Comparison of ENCODE assay signal across 1 cellular context in the genomic region with DNA sequence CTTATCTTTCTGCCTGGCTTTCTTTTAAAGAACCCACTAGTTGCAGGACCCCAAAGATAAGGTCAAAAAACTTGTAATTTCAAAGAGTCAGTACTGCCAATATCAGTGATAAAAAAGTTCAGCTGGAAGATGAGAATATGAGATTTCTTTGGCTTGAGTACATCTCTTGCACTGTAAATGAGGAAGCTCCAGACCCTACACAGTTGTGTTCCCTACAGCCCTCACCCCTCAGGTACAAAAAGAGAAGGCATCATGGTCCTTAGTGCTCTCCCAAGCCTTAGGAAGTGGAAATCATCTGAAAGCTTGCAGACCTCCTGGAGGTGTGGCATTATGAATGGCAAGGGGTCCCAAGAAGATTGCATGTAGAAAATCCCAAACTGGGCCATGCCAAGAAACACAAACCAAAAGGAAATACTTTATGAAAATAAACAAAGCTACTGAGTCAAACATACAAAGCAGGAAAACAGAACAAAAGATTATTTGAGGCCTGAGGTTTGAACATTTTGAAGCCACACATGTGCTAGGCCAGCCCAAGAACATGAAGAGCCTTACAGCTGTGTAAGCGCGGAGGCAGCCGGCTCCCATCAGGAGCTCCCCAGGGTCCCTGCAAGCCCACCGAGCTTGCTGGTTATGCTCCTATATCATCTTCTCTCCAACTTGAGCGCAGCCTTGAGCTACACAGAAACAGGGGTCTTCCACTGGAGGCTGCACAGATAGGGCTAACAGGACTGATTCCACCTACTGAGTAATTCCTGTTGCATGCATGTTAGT.
TF ChIP-seq lines count a peak whose summit lies in the region.

No MANE protein-coding gene starts in this region.

TF ChIP-seq in WTC11, 78 proteins besides CTCF, POLR2A, EP300 and RAD21:
- TF ChIP-seq MXD4 (CRISPR knock-in tag; IDR thresholded peaks at IDR 0.05; ENCODE audit: borderline replicate concordance) (no peak), NFATC4 (CRISPR knock-in tag; IDR thresholded peaks at IDR 0.05) (no peak), ZBTB21 (CRISPR knock-in tag; IDR thresholded peaks at IDR 0.05; ENCODE audit: borderline replicate concordance) (no peak), ZNF423 (CRISPR knock-in tag; IDR thresholded peaks at IDR 0.05) (no peak), SMAD4 (CRISPR knock-in tag; IDR thresholded peaks at IDR 0.05) (no peak), OVOL2 (CRISPR knock-in tag; IDR thresholded peaks at IDR 0.05; ENCODE audit: borderline replicate concordance) (no peak), ZNF396 (CRISPR knock-in tag; IDR thresholded peaks at IDR 0.05; ENCODE audit: borderline replicate concordance) (no peak), FOXJ3 (CRISPR knock-in tag; IDR thresholded peaks at IDR 0.05; ENCODE audit: borderline replicate concordance) (no peak), TCF7 (CRISPR knock-in tag; IDR thresholded peaks at IDR 0.05; ENCODE audit: low read depth) (no peak), MYBL2 (CRISPR knock-in tag; IDR thresholded peaks at IDR 0.05) (no peak)
- TF ChIP-seq, protein P1, sequence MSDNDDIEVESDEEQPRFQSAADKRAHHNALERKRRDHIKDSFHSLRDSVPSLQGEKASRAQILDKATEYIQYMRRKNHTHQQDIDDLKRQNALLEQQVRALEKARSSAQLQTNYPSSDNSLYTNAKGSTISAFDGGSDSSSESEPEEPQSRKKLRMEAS (CRISPR knock-in tag; IDR thresholded peaks at IDR 0.05), result no peak
- TF ChIP-seq, protein P2, sequence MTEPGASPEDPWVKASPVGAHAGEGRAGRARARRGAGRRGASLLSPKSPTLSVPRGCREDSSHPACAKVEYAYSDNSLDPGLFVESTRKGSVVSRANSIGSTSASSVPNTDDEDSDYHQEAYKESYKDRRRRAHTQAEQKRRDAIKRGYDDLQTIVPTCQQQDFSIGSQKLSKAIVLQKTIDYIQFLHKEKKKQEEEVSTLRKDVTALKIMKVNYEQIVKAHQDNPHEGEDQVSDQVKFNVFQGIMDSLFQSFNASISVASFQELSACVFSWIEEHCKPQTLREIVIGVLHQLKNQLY (CRISPR knock-in tag; IDR thresholded peaks at IDR 0.05), result no peak
- TF ChIP-seq, protein P3, sequence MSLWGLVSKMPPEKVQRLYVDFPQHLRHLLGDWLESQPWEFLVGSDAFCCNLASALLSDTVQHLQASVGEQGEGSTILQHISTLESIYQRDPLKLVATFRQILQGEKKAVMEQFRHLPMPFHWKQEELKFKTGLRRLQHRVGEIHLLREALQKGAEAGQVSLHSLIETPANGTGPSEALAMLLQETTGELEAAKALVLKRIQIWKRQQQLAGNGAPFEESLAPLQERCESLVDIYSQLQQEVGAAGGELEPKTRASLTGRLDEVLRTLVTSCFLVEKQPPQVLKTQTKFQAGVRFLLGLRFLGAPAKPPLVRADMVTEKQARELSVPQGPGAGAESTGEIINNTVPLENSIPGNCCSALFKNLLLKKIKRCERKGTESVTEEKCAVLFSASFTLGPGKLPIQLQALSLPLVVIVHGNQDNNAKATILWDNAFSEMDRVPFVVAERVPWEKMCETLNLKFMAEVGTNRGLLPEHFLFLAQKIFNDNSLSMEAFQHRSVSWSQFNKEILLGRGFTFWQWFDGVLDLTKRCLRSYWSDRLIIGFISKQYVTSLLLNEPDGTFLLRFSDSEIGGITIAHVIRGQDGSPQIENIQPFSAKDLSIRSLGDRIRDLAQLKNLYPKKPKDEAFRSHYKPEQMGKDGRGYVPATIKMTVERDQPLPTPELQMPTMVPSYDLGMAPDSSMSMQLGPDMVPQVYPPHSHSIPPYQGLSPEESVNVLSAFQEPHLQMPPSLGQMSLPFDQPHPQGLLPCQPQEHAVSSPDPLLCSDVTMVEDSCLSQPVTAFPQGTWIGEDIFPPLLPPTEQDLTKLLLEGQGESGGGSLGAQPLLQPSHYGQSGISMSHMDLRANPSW (CRISPR knock-in tag; conservative IDR thresholded peaks at IDR 0.05; ENCODE audit: low read depth), result no peak
